In the genomic region with DNA sequence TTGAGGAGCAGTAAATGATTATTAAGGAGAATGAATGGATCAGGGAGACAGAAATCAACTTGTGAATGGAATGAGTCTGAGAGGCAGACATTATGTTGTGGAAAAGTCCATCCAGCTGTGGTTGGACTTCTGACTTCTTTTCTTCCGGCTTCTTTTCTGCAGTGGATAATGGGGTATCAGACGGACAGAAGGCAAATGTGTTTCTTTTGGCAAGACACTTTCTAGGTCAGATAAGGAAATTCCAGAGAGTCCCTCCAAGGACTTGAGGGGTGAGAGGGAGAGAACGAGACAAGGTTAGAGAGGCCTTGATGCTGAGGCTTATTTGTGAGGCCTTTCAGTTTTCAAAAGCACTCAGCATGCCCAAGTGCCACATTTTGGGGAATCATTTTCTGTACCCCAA, we compare ENCODE assay signal across 30 cellular contexts. TPM values are rescaled to one million over a fixed set of nuclear protein-coding genes. Genes with fewer than 3 reads are reported as not detected.
DNase-seq lines count a peak whose midpoint lies in the region; ATAC-seq, FAIRE-seq and TF ChIP-seq lines count a peak whose summit lies in the region.
"Had no signal": no experiment of that assay in that cellular context is flagged by ENCODE, and none has a peak within 500 bp of the region (broad histone marks: within the 10 kb centered on the region; RNA-seq: fewer than 3 reads in every experiment).

No MANE protein-coding gene starts in this region.

- H3K27me3 Mint-ChIP-seq in activated B cell treated with CpG ODN at 0.5 μM for 24 hours: no peaks in the 10 kb centered on the region
- H3K27me3 Mint-ChIP-seq: naive thymus-derived CD8-positive, alpha-beta T cell had no signal

- no peak overlapping the region for H3K18ac ChIP-seq in neuronal stem cell (ENCODE audit: low read length)

- H3K27me3 ChIP-seq in cardiac muscle cell (no peaks in the 10 kb centered on the region), osteoblast (ENCODE audit: insufficient read depth, low read length) (peaks cover 6% of the 10 kb centered on the region), neuronal stem cell (ENCODE audit: control insufficient read depth in 3 of 3, insufficient read depth in 3 of 3, low read depth in 1 of 3, low read length in 3 of 3) (no peaks in the 10 kb centered on the region)
- H3K27me3 ChIP-seq: SJCRH30, stomach, tibial nerve had no signal

- H3K27ac ChIP-seq in cardiac muscle cell (peak overlapping the region; percentile 28), osteoblast (ENCODE audit: low read depth, low read length) (no peak overlapping the region), neuronal stem cell (replicated peaks; ENCODE audit: low read length) (no peak overlapping the region)
- H3K27ac ChIP-seq: SJCRH30, tibial nerve had no signal

- TF ChIP-seq CTCF in activated B cell treated with CpG ODN at 0.5 μM for 24 hours (IDR thresholded peaks at IDR 0.05): no peak
- no peak for TF ChIP-seq CTCF in cardiac muscle cell (IDR thresholded peaks at IDR 0.05; ENCODE audit: low read depth, low read length)
- no peak for TF ChIP-seq CTCF in osteoblast (IDR thresholded peaks at IDR 0.05; ENCODE audit: extremely low read depth, low read depth, low read length)

- no peak overlapping the region for H2BK5ac ChIP-seq in neuronal stem cell (ENCODE audit: low read length)

- H3K4ac ChIP-seq in neuronal stem cell (ENCODE audit: low read length): no peak overlapping the region

- peaks cover 92% of the 10 kb centered on the region for H3K4me1 Mint-ChIP-seq in activated B cell treated with CpG ODN at 0.5 μM for 24 hours

- ATAC-seq in activated B cell treated with CpG ODN at 0.5 μM for 24 hours (ENCODE audit: low read depth): no peak
- no peak for ATAC-seq in GM21737 (IDR thresholded peaks at IDR 0.05; ENCODE audit: unreplicated experiment)
- ATAC-seq: activated T-cell treated with anti-CD3 and anti-CD28 coated beads, Interleukin-2, amount 50 U/mL, for 4 hours; esophagus mucosa; naive thymus-derived CD8-positive, alpha-beta T cell had no signal

- H3K36me3 Mint-ChIP-seq in activated B cell treated with CpG ODN at 0.5 μM for 24 hours (ENCODE audit: low read depth): peaks cover 8% of the 10 kb centered on the region
- H3K36me3 Mint-ChIP-seq: naive thymus-derived CD8-positive, alpha-beta T cell had no signal

- no peaks in the 10 kb centered on the region for H3K79me2 ChIP-seq in osteoblast (ENCODE audit: insufficient read depth, low read length)

- H3K4me2 ChIP-seq in osteoblast (ENCODE audit: insufficient read depth, low read length) (no peak overlapping the region), neuronal stem cell (ENCODE audit: insufficient read depth, low read length, poor library complexity, severe bottlenecking) (no peak overlapping the region)

- H3K79me1 ChIP-seq in neuronal stem cell (ENCODE audit: low read depth, low read length): no peaks in the 10 kb centered on the region

- H3K36me3 ChIP-seq in cardiac muscle cell (no peaks in the 10 kb centered on the region), osteoblast (ENCODE audit: insufficient read depth, low read length) (no peaks in the 10 kb centered on the region), neuronal stem cell (replicated peaks in 1 of 2; ENCODE audit: control insufficient read depth in 2 of 2, insufficient read depth in 2 of 2, low read length in 2 of 2) (no peaks in the 10 kb centered on the region)
- H3K36me3 ChIP-seq: SJCRH30, stomach, tibial nerve had no signal

- CTCF ChIA-PET in activated B cell treated with CpG ODN at 0.5 μM for 24 hours (lab: Charles Lee): interaction anchor here (8.7 kb wide), 1 partner anchor 32 kb away, joined by 103 read pairs; no protein-coding TSS in a partner anchor

- H2AFZ ChIP-seq in osteoblast (ENCODE audit: low read length) (no peak overlapping the region), neuronal stem cell (ENCODE audit: low read length) (no peak overlapping the region)

- H3K4me1 ChIP-seq in cardiac muscle cell (ENCODE audit: low read depth) (peaks cover 3% of the 10 kb centered on the region), osteoblast (ENCODE audit: insufficient read depth, low read length) (no peaks in the 10 kb centered on the region), neuronal stem cell (ENCODE audit: control insufficient read depth in 2 of 2, insufficient read depth in 1 of 2, low read depth in 1 of 2, low read length in 2 of 2) (peaks cover 0 to 6% of the 10 kb centered on the region in 2 donors)
- H3K4me1 ChIP-seq: SJCRH30, stomach, tibial nerve had no signal

- no peak overlapping the region for H3K23ac ChIP-seq in neuronal stem cell (ENCODE audit: low read depth, low read length, poor library complexity)

- intact Hi-C loops in activated B cell treated with CpG ODN at 0.5 μM for 24 hours (cut with micrococcal nuclease): loop anchor here (5.0 to 10.0 kb wide), 3 partner anchors 208 to 641 kb away; partner anchors contain the start of gene ZCCHC7

- no CpG with 5 or more reads among the region's 3 CpGs for WGBS in neuronal stem cell (ENCODE audit: extremely low coverage in 2 of 2, insufficient read length in 2 of 2, insufficient replicate concordance in 1 of 2), 2 donors

- peak; percentile 66 for FAIRE-seq in GM12891 (lab: Jason Lieb, UNC)
- FAIRE-seq: bronchial epithelial cell, H1, RCC 7860, small intestine had no signal

- no peaks in the 10 kb centered on the region for H4K20me1 ChIP-seq in osteoblast (ENCODE audit: insufficient read depth, low read length)

- H4K8ac ChIP-seq in neuronal stem cell (ENCODE audit: low read depth, low read length): no peak overlapping the region

- H3K27ac Mint-ChIP-seq in activated B cell treated with CpG ODN at 0.5 μM for 24 hours: peak overlapping the region; percentile 98
- H3K27ac Mint-ChIP-seq: activated CD4-positive, alpha-beta T cell treated with anti-CD3 and anti-CD28 coated beads, Interleukin-2, amount 10 ng/mL, durations not matched to agents 7 days and 5 days; naive thymus-derived CD8-positive, alpha-beta T cell had no signal

- H2BK15ac ChIP-seq in neuronal stem cell (ENCODE audit: low read length): no peak overlapping the region

- H2AK5ac ChIP-seq in neuronal stem cell (ENCODE audit: low read depth, low read length): no peak overlapping the region

- TF ChIP-seq POLR2A in GM12891 (IDR thresholded peaks at IDR 0.05; ENCODE audit: low read depth, low read length): no peak; the same call in 1 of the 2 replicates

- no peak overlapping the region for H2BK12ac ChIP-seq in neuronal stem cell (ENCODE audit: low read length)

- no peak overlapping the region for H3K4me3 ChIP-seq in cardiac muscle cell
- H3K4me3 ChIP-seq in osteoblast (ENCODE audit: insufficient read depth, low read length): no peak overlapping the region
- H3K4me3 ChIP-seq in neuronal stem cell (ENCODE audit: low read length in 2 of 2): no peak overlapping the region
- H3K4me3 ChIP-seq: SJCRH30, stomach, tibial nerve had no signal

- no peaks in the 10 kb centered on the region for H3K9me3 Mint-ChIP-seq in activated B cell treated with CpG ODN at 0.5 μM for 24 hours
- H3K9me3 Mint-ChIP-seq: activated CD4-positive, alpha-beta T cell treated with anti-CD3 and anti-CD28 coated beads, Interleukin-2, amount 10 ng/mL, durations not matched to agents 7 days and 5 days; activated T-cell treated with anti-CD3 and anti-CD28 coated beads, Interleukin-2, amount 50 U/mL, for 4 hours; naive thymus-derived CD8-positive, alpha-beta T cell had no signal

- H3K9me3 ChIP-seq in cardiac muscle cell (ENCODE audit: low read depth): no peaks in the 10 kb centered on the region
- no peaks in the 10 kb centered on the region for H3K9me3 ChIP-seq in osteoblast (ENCODE audit: low read depth, low read length)
- H3K9me3 ChIP-seq in neuronal stem cell (replicated peaks in 1 of 2; ENCODE audit: control insufficient read depth in 2 of 2, insufficient read depth in 1 of 2, low read depth in 1 of 2, low read length in 2 of 2): peaks cover 0 to 4% of the 10 kb centered on the region in 2 donors
- H3K9me3 ChIP-seq: SJCRH30, stomach, tibial nerve had no signal

- no peak overlapping the region for H2BK120ac ChIP-seq in neuronal stem cell (ENCODE audit: low read depth, low read length)

- peak overlapping the region; percentile 17 for H3K4me3 Mint-ChIP-seq in activated B cell treated with CpG ODN at 0.5 μM for 24 hours
- H3K4me3 Mint-ChIP-seq: activated CD4-positive, alpha-beta T cell treated with anti-CD3 and anti-CD28 coated beads, Interleukin-2, amount 10 ng/mL, durations not matched to agents 7 days and 5 days; activated T-cell treated with anti-CD3 and anti-CD28 coated beads, Interleukin-2, amount 50 U/mL, for 4 hours; naive thymus-derived CD8-positive, alpha-beta T cell had no signal

- H3K9ac ChIP-seq in neuronal stem cell (ENCODE audit: low read depth, low read length, poor library complexity): no peak overlapping the region

- POLR2A ChIA-PET in activated B cell treated with CpG ODN at 0.5 μM for 24 hours (lab: Charles Lee): interaction anchor here (0.6 to 18.7 kb wide), 6 partner anchors 17 to 411 kb away, joined by 3 to 975 read pairs (median 90); partner anchors contain the start of genes GRHPR and PAX5

- no peak overlapping the region for H3K14ac ChIP-seq in neuronal stem cell (ENCODE audit: low read length)

- DNase-seq in GM12891 (ENCODE audit: insufficient read length, low spot score) (no peak), activated B cell treated with CpG ODN at 0.5 μM for 24 hours (no peak), cardiac muscle cell (ENCODE audit: low read depth in 1 of 2, low spot score in 1 of 2) (peak in 1 of 2 donors; percentile 74), osteoblast (ENCODE audit: insufficient read length, low spot score, missing footprints) (peak; percentile 10), medulla oblongata (ENCODE audit: extremely low spot score) (no peak), neuronal stem cell (ENCODE audit: low spot score) (no peak), hippocampal formation (lab: John Stamatoyannopoulos, UW) (no peak)
- DNase-seq: ACHN; activated CD4-positive, alpha-beta T cell treated with anti-CD3 and anti-CD28 coated beads, Interleukin-2, amount 10 ng/mL, durations not matched to agents 7 days and 5 days; activated T-cell treated with anti-CD3 and anti-CD28 coated beads, Interleukin-2, amount 50 U/mL, for 4 hours; COR-L47; cortex of kidney; DMS79 treated with DMSO at 0.1 percent for 48 hours; foreskin melanocyte; IMR-90; midbrain; naive thymus-derived CD8-positive, alpha-beta T cell; NCI-H1048; NCI-H187 treated with DMSO at 0.1 percent for 48 hours; NCI-H526; occipital lobe; SJCRH30; small intestine; stomach had no signal

- H4K91ac ChIP-seq in neuronal stem cell (ENCODE audit: low read depth, low read length, poor library complexity): no peak overlapping the region

RNA-seq across cellular contexts. Expression of gene GRHPR, which starts 17.1 kb away (rescaled TPM):
- polyA plus RNA-seq in GM12891 (2012; ENCODE audit: low read depth, missing spikeins): 156 TPM
- total RNA-seq in activated B cell treated with CpG ODN at 0.5 μM for 24 hours (315 TPM in 2 replicates), cardiac muscle cell (335 and 376 TPM in 2 replicates), osteoblast (149 and 165 TPM in 2 replicates)
- 252 and 280 TPM in 2 replicates for polyA plus RNA-seq in cardiac muscle cell
- polyA plus RNA-seq in neuronal stem cell (2013, experiment 1 of 2): 139 TPM
- 138 TPM for polyA plus RNA-seq in neuronal stem cell (2013, experiment 2 of 2)

RNA-seq across cellular contexts. Expression of gene ZBTB5, which starts 59.9 kb away (rescaled TPM):
- 7.9 TPM for polyA plus RNA-seq in GM12891 (2012; ENCODE audit: low read depth, missing spikeins)
- total RNA-seq in activated B cell treated with CpG ODN at 0.5 μM for 24 hours (26.5 and 28.1 TPM in 2 replicates), cardiac muscle cell (16.2 and 24.9 TPM in 2 replicates), osteoblast (10.9 and 11.6 TPM in 2 replicates)
- 6.7 and 10.9 TPM in 2 replicates for polyA plus RNA-seq in cardiac muscle cell
- polyA plus RNA-seq in neuronal stem cell (2013, experiment 1 of 2): 19.2 TPM
- polyA plus RNA-seq in neuronal stem cell (2013, experiment 2 of 2): 19.2 TPM
